Comparison of ENCODE assay signal across 17 cellular contexts in the genomic region with DNA sequence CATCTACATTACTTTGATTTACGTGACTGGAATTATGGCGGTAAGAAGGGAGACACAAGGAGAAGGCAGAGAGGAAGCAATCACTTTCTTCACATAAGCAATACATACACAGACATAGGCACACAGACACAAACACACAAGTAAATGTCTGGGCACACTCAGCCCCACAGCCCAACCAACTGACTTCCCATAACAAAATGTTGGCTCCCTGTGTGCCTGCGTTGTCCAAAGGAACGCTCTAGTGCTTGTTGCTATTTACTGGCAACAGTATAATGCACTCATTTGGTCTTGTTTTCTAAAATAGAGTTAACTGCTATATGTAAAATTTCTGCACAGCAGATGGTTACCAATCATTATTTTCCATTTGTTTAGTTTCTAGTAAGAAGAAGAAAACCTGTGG. TPM values are rescaled to one million over a fixed set of nuclear protein-coding genes. Genes with fewer than 3 reads are reported as not detected.
"Had no signal": no experiment of that assay in that cellular context is flagged by ENCODE, and none has a peak within 500 bp of the region (broad histone marks: within the 10 kb centered on the region; RNA-seq: fewer than 3 reads in every experiment).

No MANE protein-coding gene starts in this region.

- H3K4me3 ChIP-seq: lower lobe of right lung, pancreas, thoracic aorta, upper lobe of left lung had no signal

- H3K27ac ChIP-seq: epithelial cell of prostate, lower lobe of right lung, pancreas, thoracic aorta, upper lobe of left lung had no signal

- H3K9me3 ChIP-seq: lower lobe of right lung, pancreas, thoracic aorta, upper lobe of left lung had no signal

- H3K9me3 Mint-ChIP-seq: activated CD4-positive, alpha-beta memory T cell treated with anti-CD3 and anti-CD28 coated beads, Interleukin-2, amount 10 ng/mL, durations not matched to agents 7 days and 5 days; activated CD4-positive, alpha-beta T cell treated with anti-CD3 and anti-CD28 coated beads, Interleukin-2, amount 10 ng/mL, durations not matched to agents 24 days and 14 days; activated naive CD4-positive, alpha-beta T cell treated with anti-CD3 and anti-CD28 coated beads, Interleukin-2, amount 10 ng/mL, durations not matched to agents 7 days and 5 days; stimulated activated memory B cell treated with anti-CD40 and anti-IgM and Interleukin-4, amounts not matched to agents 10 μg/mL and 1 μg/mL and 100 μg/mL, for 72 hours had no signal

- H3K27me3 Mint-ChIP-seq: activated CD4-positive, alpha-beta memory T cell treated with anti-CD3 and anti-CD28 coated beads, Interleukin-2, amount 10 ng/mL, durations not matched to agents 7 days and 5 days; activated CD4-positive, alpha-beta T cell treated with anti-CD3 and anti-CD28 coated beads, Interleukin-2, amount 10 ng/mL, durations not matched to agents 24 days and 14 days; activated naive CD4-positive, alpha-beta T cell treated with anti-CD3 and anti-CD28 coated beads, Interleukin-2, amount 10 ng/mL, durations not matched to agents 7 days and 5 days; naive thymus-derived CD4-positive, alpha-beta T cell; stimulated activated memory B cell treated with anti-CD40 and anti-IgM and Interleukin-4, amounts not matched to agents 10 μg/mL and 1 μg/mL and 100 μg/mL, for 72 hours had no signal

- H3K27ac Mint-ChIP-seq: activated CD4-positive, alpha-beta memory T cell treated with anti-CD3 and anti-CD28 coated beads, Interleukin-2, amount 10 ng/mL, durations not matched to agents 7 days and 5 days; activated CD4-positive, alpha-beta T cell treated with anti-CD3 and anti-CD28 coated beads, Interleukin-2, amount 10 ng/mL, durations not matched to agents 24 days and 14 days; activated naive CD4-positive, alpha-beta T cell treated with anti-CD3 and anti-CD28 coated beads, Interleukin-2, amount 10 ng/mL, durations not matched to agents 7 days and 5 days; activated T-cell treated with anti-CD3 and anti-CD28 coated beads, Interleukin-2, amount 50 U/mL, for 72 hours; naive thymus-derived CD4-positive, alpha-beta T cell; stimulated activated memory B cell treated with anti-CD40 and anti-IgM and Interleukin-4, amounts not matched to agents 10 μg/mL and 1 μg/mL and 100 μg/mL, for 72 hours had no signal

- H3K36me3 Mint-ChIP-seq: activated naive CD4-positive, alpha-beta T cell treated with anti-CD3 and anti-CD28 coated beads, Interleukin-2, amount 10 ng/mL, durations not matched to agents 7 days and 5 days; naive thymus-derived CD4-positive, alpha-beta T cell; stimulated activated memory B cell treated with anti-CD40 and anti-IgM and Interleukin-4, amounts not matched to agents 10 μg/mL and 1 μg/mL and 100 μg/mL, for 72 hours had no signal

- H3K4me1 Mint-ChIP-seq: activated CD4-positive, alpha-beta memory T cell treated with anti-CD3 and anti-CD28 coated beads, Interleukin-2, amount 10 ng/mL, durations not matched to agents 7 days and 5 days; activated CD4-positive, alpha-beta T cell treated with anti-CD3 and anti-CD28 coated beads, Interleukin-2, amount 10 ng/mL, durations not matched to agents 24 days and 14 days; activated naive CD4-positive, alpha-beta T cell treated with anti-CD3 and anti-CD28 coated beads, Interleukin-2, amount 10 ng/mL, durations not matched to agents 7 days and 5 days; naive thymus-derived CD4-positive, alpha-beta T cell; stimulated activated memory B cell treated with anti-CD40 and anti-IgM and Interleukin-4, amounts not matched to agents 10 μg/mL and 1 μg/mL and 100 μg/mL, for 72 hours had no signal

- DNase-seq: activated CD4-positive, alpha-beta memory T cell treated with anti-CD3 and anti-CD28 coated beads, Interleukin-2, amount 10 ng/mL, durations not matched to agents 7 days and 5 days; activated CD4-positive, alpha-beta T cell treated with anti-CD3 and anti-CD28 coated beads, Interleukin-2, amount 10 ng/mL, durations not matched to agents 24 days and 14 days; activated effector memory CD4-positive, alpha-beta T cell treated with Interleukin-2 at 50 U/mL for 16 hours; activated naive CD4-positive, alpha-beta T cell treated with anti-CD3 and anti-CD28 coated beads, Interleukin-2, amount 10 ng/mL, durations not matched to agents 7 days and 5 days; activated T-cell treated with anti-CD3 and anti-CD28 coated beads, Interleukin-2, amount 50 U/mL, for 72 hours; islet precursor cell; left colon; lower lobe of right lung; naive thymus-derived CD4-positive, alpha-beta T cell; pancreas; small intestine; stimulated activated CD4-positive, alpha-beta T cell treated with anti-CD3 and anti-CD28 coated beads, Interleukin-15, amount 100 ng/mL, for 24 hours; upper lobe of left lung had no signal

- H3K4me1 ChIP-seq: lower lobe of right lung had no signal

- H3K4me3 Mint-ChIP-seq: activated CD4-positive, alpha-beta memory T cell treated with anti-CD3 and anti-CD28 coated beads, Interleukin-2, amount 10 ng/mL, durations not matched to agents 7 days and 5 days; activated CD4-positive, alpha-beta T cell treated with anti-CD3 and anti-CD28 coated beads, Interleukin-2, amount 10 ng/mL, durations not matched to agents 24 days and 14 days; activated naive CD4-positive, alpha-beta T cell treated with anti-CD3 and anti-CD28 coated beads, Interleukin-2, amount 10 ng/mL, durations not matched to agents 7 days and 5 days; activated T-cell treated with anti-CD3 and anti-CD28 coated beads, Interleukin-2, amount 50 U/mL, for 72 hours; naive thymus-derived CD4-positive, alpha-beta T cell; stimulated activated memory B cell treated with anti-CD40 and anti-IgM and Interleukin-4, amounts not matched to agents 10 μg/mL and 1 μg/mL and 100 μg/mL, for 72 hours had no signal

- H3K27me3 ChIP-seq: pancreas, upper lobe of left lung had no signal

- H3K36me3 ChIP-seq: lower lobe of right lung, pancreas, thoracic aorta, upper lobe of left lung had no signal

RNA-seq across cellular contexts. Expression of gene FIGN, which starts 16.5 kb away (rescaled TPM):
- total RNA-seq: activated CD4-positive, alpha-beta memory T cell treated with anti-CD3 and anti-CD28 coated beads, Interleukin-2, amount 10 ng/mL, durations not matched to agents 7 days and 5 days; activated CD4-positive, alpha-beta T cell treated with anti-CD3 and anti-CD28 coated beads, Interleukin-2, amount 10 ng/mL, durations not matched to agents 24 days and 14 days; activated T-cell treated with anti-CD3 and anti-CD28 coated beads, Interleukin-2, amount 50 U/mL, for 72 hours; T-helper 2 cell treated with Interferon-gamma antibody and Interleukin-4, amounts not matched to agents 100 ng/mL and 5 ng/mL, for 36 hours had no signal
